ENCODE assay signal across 1 cellular context in the genomic region with DNA sequence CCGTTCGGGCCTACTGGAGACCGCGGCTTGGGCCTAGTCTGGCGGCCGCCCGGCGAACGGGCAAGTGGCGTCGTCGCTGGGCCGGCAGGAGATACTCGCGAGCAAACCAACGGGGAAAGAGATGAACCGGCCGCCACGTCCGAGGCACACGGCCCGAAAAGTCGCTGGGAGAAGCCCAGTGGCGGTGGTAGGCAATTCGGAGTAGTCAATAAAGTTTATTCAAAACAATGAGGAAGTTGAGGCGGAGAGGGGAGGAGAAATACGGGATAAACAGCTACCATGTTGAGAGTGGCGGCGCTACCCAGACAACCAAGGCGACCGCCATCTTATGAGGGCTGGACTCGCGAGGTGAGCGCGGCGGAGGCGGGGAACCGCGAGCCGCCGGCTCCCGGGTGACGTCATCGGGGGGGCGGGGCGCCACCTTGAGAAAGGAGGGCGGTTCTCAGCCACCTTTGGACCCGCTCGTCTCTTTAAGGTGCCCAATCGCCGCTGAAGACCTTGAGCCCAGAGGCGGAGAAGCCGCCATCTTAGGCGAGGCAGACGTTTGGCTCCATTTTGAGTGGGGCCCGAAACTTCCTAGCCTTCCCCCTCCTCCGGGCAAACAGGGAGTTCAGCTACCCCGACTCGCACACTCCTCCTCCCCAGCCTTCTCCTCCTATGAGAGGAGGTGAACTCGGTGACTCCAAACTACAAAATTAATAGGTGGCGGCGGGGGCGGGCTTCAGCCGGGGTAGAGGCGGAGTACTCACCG.
TF ChIP-seq lines count a peak whose summit lies in the region.

A gene (minus strand): TSS at position 348 of the 751 bp plus-strand sequence. CDS start 1,745 bp downstream, outside the sequence.

TF ChIP-seq in HEK293, 187 proteins besides CTCF, POLR2A, EP300 and RAD21 (continued from another document and continues in another):
- TF ChIP-seq ZNF366 (tag by site-specific recombination; conservative IDR thresholded peaks at IDR 0.05) (no peak; the same call in 1 of the 2 replicates), ZNF274 (IDR thresholded peaks at IDR 0.05; ENCODE audit: low read length) (no peak), ZNF274 (tag by site-specific recombination; IDR thresholded peaks at IDR 0.05; ENCODE audit: borderline replicate concordance) (no peak), ZNF341 (tag by site-specific recombination; IDR thresholded peaks at IDR 0.05; ENCODE audit: low read depth) (peak; percentile 48; the same call in 1 of the 2 replicates), ZNF501 (tag by site-specific recombination; IDR thresholded peaks at IDR 0.05) (peak; percentile 97), RBAK (tag by site-specific recombination; IDR thresholded peaks at IDR 0.05) (no peak), ZNF530 (tag by site-specific recombination; IDR thresholded peaks at IDR 0.05; ENCODE audit: low read depth) (no peak), ZFP37 (tag by site-specific recombination; IDR thresholded peaks at IDR 0.05) (peak; percentile 99), YY2 (tag by site-specific recombination; IDR thresholded peaks at IDR 0.05) (peak; percentile 96), GLIS2 (tag by site-specific recombination; IDR thresholded peaks at IDR 0.05) (no peak; the same call in 1 of the 2 replicates), BCL11B (tag by site-specific recombination; IDR thresholded peaks at IDR 0.05; ENCODE audit: low read depth) (no peak), ZNF76 (tag by site-specific recombination; IDR thresholded peaks at IDR 0.05; ENCODE audit: borderline replicate concordance, low read depth) (peak; percentile 80), MZF1 (tag by site-specific recombination; IDR thresholded peaks at IDR 0.05; ENCODE audit: borderline replicate concordance) (no peak; the same call in 1 of the 2 replicates), ZNF707 (tag by site-specific recombination; IDR thresholded peaks at IDR 0.05) (no peak), ZNF391 (tag by site-specific recombination; IDR thresholded peaks at IDR 0.05; ENCODE audit: borderline replicate concordance, low read depth) (peak; percentile 49; the same call in 1 of the 2 replicates), TCF7L2 (IDR thresholded peaks at IDR 0.05; ENCODE audit: borderline replicate concordance, low read depth, low read length) (no peak), SCRT2 (tag by site-specific recombination; IDR thresholded peaks at IDR 0.05) (0 out of 2 replicates have a peak, but pooled peaks have one; percentile 21), SP7 (tag by site-specific recombination; IDR thresholded peaks at IDR 0.05) (peak; percentile 88), ZNF350 (tag by site-specific recombination; IDR thresholded peaks at IDR 0.05) (no peak), ZNF660 (tag by site-specific recombination; IDR thresholded peaks at IDR 0.05) (peak; percentile 91), ZBTB1 (tag by site-specific recombination; IDR thresholded peaks at IDR 0.05) (no peak), ZNF768 (tag by site-specific recombination; IDR thresholded peaks at IDR 0.05) (no peak), ZNF830 (tag by site-specific recombination; IDR thresholded peaks at IDR 0.05; ENCODE audit: low read depth) (no peak), ZNF324 (tag by site-specific recombination; IDR thresholded peaks at IDR 0.05) (peak; percentile 93), ZNF23 (tag by site-specific recombination; IDR thresholded peaks at IDR 0.05; ENCODE audit: borderline replicate concordance) (no peak), HOXA7 (CRISPR knock-in tag; IDR thresholded peaks at IDR 0.05; ENCODE audit: borderline replicate concordance) (no peak), ZNF211 (tag by site-specific recombination; IDR thresholded peaks at IDR 0.05; ENCODE audit: low read depth) (no peak), ZNF777 (tag by site-specific recombination; IDR thresholded peaks at IDR 0.05; ENCODE audit: borderline replicate concordance) (no peak), ZBTB21 (tag by site-specific recombination; IDR thresholded peaks at IDR 0.05) (peak; percentile 87), OVOL3 (tag by site-specific recombination; IDR thresholded peaks at IDR 0.05) (peak; percentile 4; the same call in 1 of the 2 replicates), ZNF2 (tag by site-specific recombination; IDR thresholded peaks at IDR 0.05) (peak; percentile 98), ZNF16 (tag by site-specific recombination; IDR thresholded peaks at IDR 0.05; ENCODE audit: low read depth) (no peak), EGR2 (tag by site-specific recombination; IDR thresholded peaks at IDR 0.05; ENCODE audit: low read depth) (no peak), ZSCAN23 (tag by site-specific recombination; IDR thresholded peaks at IDR 0.05) (peak; percentile 53; the same call in 1 of the 2 replicates), ZNF335 (tag by site-specific recombination; conservative IDR thresholded peaks at IDR 0.05) (peak; percentile 87), GLIS1 (tag by site-specific recombination; IDR thresholded peaks at IDR 0.05) (no peak), ZNF138 (tag by site-specific recombination; IDR thresholded peaks at IDR 0.05; ENCODE audit: borderline replicate concordance) (no peak), ZSCAN16 (tag by site-specific recombination; IDR thresholded peaks at IDR 0.05) (0 out of 2 replicates have a peak, but pooled peaks have one; percentile 41), ZNF19 (tag by site-specific recombination; IDR thresholded peaks at IDR 0.05; ENCODE audit: low read depth) (no peak), ZNF394 (tag by site-specific recombination; IDR thresholded peaks at IDR 0.05; ENCODE audit: borderline replicate concordance) (peak; percentile 78; the same call in 1 of the 2 replicates), ZBTB20 (tag by site-specific recombination; IDR thresholded peaks at IDR 0.05) (0 out of 2 replicates have a peak, but pooled peaks have one; percentile 38), ZNF214 (tag by site-specific recombination; IDR thresholded peaks at IDR 0.05; ENCODE audit: borderline replicate concordance) (no peak), ZNF701 (tag by site-specific recombination; IDR thresholded peaks at IDR 0.05) (no peak), ZNF677 (tag by site-specific recombination; IDR thresholded peaks at IDR 0.05) (no peak)
- TF ChIP-seq, protein P1, sequence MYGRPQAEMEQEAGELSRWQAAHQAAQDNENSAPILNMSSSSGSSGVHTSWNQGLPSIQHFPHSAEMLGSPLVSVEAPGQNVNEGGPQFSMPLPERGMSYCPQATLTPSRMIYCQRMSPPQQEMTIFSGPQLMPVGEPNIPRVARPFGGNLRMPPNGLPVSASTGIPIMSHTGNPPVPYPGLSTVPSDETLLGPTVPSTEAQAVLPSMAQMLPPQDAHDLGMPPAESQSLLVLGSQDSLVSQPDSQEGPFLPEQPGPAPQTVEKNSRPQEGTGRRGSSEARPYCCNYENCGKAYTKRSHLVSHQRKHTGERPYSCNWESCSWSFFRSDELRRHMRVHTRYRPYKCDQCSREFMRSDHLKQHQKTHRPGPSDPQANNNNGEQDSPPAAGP (tag by site-specific recombination; IDR thresholded peaks at IDR 0.05) = peak; percentile 76
- TF ChIP-seq, protein P2, sequence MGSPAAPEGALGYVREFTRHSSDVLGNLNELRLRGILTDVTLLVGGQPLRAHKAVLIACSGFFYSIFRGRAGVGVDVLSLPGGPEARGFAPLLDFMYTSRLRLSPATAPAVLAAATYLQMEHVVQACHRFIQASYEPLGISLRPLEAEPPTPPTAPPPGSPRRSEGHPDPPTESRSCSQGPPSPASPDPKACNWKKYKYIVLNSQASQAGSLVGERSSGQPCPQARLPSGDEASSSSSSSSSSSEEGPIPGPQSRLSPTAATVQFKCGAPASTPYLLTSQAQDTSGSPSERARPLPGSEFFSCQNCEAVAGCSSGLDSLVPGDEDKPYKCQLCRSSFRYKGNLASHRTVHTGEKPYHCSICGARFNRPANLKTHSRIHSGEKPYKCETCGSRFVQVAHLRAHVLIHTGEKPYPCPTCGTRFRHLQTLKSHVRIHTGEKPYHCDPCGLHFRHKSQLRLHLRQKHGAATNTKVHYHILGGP (tag by site-specific recombination; IDR thresholded peaks at IDR 0.05) = no peak
- TF ChIP-seq, protein P3, sequence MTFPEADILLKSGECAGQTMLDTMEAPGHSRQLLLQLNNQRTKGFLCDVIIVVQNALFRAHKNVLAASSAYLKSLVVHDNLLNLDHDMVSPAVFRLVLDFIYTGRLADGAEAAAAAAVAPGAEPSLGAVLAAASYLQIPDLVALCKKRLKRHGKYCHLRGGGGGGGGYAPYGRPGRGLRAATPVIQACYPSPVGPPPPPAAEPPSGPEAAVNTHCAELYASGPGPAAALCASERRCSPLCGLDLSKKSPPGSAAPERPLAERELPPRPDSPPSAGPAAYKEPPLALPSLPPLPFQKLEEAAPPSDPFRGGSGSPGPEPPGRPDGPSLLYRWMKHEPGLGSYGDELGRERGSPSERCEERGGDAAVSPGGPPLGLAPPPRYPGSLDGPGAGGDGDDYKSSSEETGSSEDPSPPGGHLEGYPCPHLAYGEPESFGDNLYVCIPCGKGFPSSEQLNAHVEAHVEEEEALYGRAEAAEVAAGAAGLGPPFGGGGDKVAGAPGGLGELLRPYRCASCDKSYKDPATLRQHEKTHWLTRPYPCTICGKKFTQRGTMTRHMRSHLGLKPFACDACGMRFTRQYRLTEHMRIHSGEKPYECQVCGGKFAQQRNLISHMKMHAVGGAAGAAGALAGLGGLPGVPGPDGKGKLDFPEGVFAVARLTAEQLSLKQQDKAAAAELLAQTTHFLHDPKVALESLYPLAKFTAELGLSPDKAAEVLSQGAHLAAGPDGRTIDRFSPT (tag by site-specific recombination; IDR thresholded peaks at IDR 0.05) = no peak
- TF ChIP-seq, protein P4, sequence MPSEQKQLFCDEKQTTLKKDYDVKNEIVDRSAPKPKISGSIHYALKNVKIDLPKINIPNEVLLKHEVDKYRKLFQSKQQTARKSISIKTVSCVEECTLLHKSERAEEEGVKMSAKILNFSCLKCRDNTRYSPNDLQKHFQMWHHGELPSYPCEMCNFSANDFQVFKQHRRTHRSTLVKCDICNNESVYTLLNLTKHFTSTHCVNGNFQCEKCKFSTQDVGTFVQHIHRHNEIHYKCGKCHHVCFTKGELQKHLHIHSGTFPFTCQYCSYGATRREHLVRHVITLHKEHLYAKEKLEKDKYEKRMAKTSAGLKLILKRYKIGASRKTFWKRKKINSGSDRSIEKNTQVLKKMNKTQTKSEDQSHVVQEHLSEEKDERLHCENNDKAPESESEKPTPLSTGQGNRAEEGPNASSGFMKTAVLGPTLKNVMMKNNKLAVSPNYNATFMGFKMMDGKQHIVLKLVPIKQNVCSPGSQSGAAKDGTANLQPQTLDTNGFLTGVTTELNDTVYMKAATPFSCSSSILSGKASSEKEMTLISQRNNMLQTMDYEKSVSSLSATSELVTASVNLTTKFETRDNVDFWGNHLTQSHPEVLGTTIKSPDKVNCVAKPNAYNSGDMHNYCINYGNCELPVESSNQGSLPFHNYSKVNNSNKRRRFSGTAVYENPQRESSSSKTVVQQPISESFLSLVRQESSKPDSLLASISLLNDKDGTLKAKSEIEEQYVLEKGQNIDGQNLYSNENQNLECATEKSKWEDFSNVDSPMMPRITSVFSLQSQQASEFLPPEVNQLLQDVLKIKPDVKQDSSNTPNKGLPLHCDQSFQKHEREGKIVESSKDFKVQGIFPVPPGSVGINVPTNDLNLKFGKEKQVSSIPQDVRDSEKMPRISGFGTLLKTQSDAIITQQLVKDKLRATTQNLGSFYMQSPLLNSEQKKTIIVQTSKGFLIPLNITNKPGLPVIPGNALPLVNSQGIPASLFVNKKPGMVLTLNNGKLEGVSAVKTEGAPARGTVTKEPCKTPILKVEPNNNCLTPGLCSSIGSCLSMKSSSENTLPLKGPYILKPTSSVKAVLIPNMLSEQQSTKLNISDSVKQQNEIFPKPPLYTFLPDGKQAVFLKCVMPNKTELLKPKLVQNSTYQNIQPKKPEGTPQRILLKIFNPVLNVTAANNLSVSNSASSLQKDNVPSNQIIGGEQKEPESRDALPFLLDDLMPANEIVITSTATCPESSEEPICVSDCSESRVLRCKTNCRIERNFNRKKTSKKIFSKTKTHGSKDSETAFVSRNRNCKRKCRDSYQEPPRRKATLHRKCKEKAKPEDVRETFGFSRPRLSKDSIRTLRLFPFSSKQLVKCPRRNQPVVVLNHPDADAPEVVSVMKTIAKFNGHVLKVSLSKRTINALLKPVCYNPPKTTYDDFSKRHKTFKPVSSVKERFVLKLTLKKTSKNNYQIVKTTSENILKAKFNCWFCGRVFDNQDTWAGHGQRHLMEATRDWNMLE (tag by site-specific recombination; conservative IDR thresholded peaks at IDR 0.05; ENCODE audit: low read depth) = 0 out of 2 replicates have a peak, but pooled peaks have one; percentile 16
- TF ChIP-seq, protein P5, sequence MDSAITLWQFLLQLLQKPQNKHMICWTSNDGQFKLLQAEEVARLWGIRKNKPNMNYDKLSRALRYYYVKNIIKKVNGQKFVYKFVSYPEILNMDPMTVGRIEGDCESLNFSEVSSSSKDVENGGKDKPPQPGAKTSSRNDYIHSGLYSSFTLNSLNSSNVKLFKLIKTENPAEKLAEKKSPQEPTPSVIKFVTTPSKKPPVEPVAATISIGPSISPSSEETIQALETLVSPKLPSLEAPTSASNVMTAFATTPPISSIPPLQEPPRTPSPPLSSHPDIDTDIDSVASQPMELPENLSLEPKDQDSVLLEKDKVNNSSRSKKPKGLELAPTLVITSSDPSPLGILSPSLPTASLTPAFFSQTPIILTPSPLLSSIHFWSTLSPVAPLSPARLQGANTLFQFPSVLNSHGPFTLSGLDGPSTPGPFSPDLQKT (IDR thresholded peaks at IDR 0.05; ENCODE audit: borderline replicate concordance, low read depth, low read length) = no peak
- TF ChIP-seq, protein P6, sequence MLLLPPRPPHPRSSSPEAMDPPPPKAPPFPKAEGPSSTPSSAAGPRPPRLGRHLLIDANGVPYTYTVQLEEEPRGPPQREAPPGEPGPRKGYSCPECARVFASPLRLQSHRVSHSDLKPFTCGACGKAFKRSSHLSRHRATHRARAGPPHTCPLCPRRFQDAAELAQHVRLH (tag by site-specific recombination; IDR thresholded peaks at IDR 0.05) = peak; percentile 91
- TF ChIP-seq, protein P7, sequence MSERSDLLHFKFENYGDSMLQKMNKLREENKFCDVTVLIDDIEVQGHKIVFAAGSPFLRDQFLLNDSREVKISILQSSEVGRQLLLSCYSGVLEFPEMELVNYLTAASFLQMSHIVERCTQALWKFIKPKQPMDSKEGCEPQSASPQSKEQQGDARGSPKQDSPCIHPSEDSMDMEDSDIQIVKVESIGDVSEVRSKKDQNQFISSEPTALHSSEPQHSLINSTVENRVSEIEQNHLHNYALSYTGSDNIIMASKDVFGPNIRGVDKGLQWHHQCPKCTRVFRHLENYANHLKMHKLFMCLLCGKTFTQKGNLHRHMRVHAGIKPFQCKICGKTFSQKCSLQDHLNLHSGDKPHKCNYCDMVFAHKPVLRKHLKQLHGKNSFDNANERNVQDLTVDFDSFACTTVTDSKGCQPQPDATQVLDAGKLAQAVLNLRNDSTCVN (tag by site-specific recombination; optimal IDR thresholded peaks at IDR 0.05) = peak; percentile 76
